18 cellular contexts compared by ENCODE assay signal in the genomic region with DNA sequence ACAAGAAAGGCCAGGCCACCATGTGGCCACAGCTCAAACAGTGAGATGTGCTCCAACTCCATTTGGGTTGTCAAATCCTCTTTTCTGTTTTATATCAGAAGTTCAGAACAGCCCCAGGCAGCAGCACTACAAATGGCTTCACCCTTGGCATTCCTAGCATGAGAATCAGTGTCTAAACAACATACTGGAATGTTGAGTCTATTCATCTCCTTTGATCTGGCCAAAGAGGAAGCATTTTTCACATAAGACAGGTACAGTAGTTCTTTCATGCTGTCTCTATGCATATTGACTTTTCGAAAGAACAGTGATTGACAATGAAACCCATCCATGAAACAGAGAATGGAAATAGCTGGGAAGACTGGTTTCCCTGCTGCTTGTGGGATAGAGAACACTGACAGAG.
A peak's percentile ranks its signal among the peaks of the same experiment; 100 is the strongest.
DNase-seq lines count a peak whose midpoint lies in the region; ATAC-seq and TF ChIP-seq lines count a peak whose summit lies in the region.
"Had no signal": no experiment of that assay in that cellular context is flagged by ENCODE, and none has a peak within 500 bp of the region (broad histone marks: within the 10 kb centered on the region; RNA-seq: fewer than 3 reads in every experiment).

No MANE protein-coding gene starts in this region.

- H3K4me3 ChIP-seq in fibroblast of villous mesenchyme (ENCODE audit: low read depth, low read length) = no peak overlapping the region
- H3K4me3 ChIP-seq: Peyer's patch, SJSA1 had no signal

- no peaks in the 10 kb centered on the region for H3K36me3 Mint-ChIP-seq in activated CD4-positive, alpha-beta T cell treated with anti-CD3 and anti-CD28 coated beads for 36 hours (ENCODE audit: low read depth)
- H3K36me3 Mint-ChIP-seq: CD14-positive monocyte had no signal

- DNase-seq in ELF-1 (ENCODE audit: low read depth, low spot score) (peak; percentile 75), fibroblast of villous mesenchyme (ENCODE audit: low read depth) (peak; percentile 16), renal cortical epithelial cell (ENCODE audit: low read depth) (peak; percentile 1), caudate nucleus (lab: John Stamatoyannopoulos, UW) (no peak), NCI-H69 (lab: John Stamatoyannopoulos, UW) (no peak)
- DNase-seq in activated CD4-positive, alpha-beta T cell treated with anti-CD3 and anti-CD28 coated beads for 36 hours = no peak
- DNase-seq: DMS79 treated with DMSO at 0.1 percent for 48 hours, H9, NCI-H1092, NCI-H1436 treated with DMSO at 0.1 percent for 48 hours, NCI-H2029, NCI-H2171, NCI-H526 treated with DMSO at 0.1 percent for 48 hours, Peyer's patch had no signal

- no peak for TF ChIP-seq CTCF in fibroblast of villous mesenchyme (IDR thresholded peaks at IDR 0.05; ENCODE audit: insufficient read depth, low read depth, low read length)

- no peaks in the 10 kb centered on the region for H3K9me3 Mint-ChIP-seq in activated CD4-positive, alpha-beta T cell treated with anti-CD3 and anti-CD28 coated beads for 36 hours (ENCODE audit: low read depth)
- H3K9me3 Mint-ChIP-seq: H9 had no signal

- no peaks in the 10 kb centered on the region for H3K27me3 Mint-ChIP-seq in activated CD4-positive, alpha-beta T cell treated with anti-CD3 and anti-CD28 coated beads for 36 hours

- H3K4me1 Mint-ChIP-seq in activated CD4-positive, alpha-beta T cell treated with anti-CD3 and anti-CD28 coated beads for 36 hours = no peaks in the 10 kb centered on the region
- H3K4me1 Mint-ChIP-seq: CD14-positive monocyte had no signal

- H3K27ac ChIP-seq in caudate nucleus (ENCODE audit: low read depth, low read length) = no peak overlapping the region
- H3K27ac ChIP-seq: KMS-11, Peyer's patch, SJSA1 had no signal

- H3K4me3 Mint-ChIP-seq in activated CD4-positive, alpha-beta T cell treated with anti-CD3 and anti-CD28 coated beads for 36 hours = no peak overlapping the region
- H3K4me3 Mint-ChIP-seq: CD14-positive monocyte, H9 had no signal

- intact Hi-C loops in activated CD4-positive, alpha-beta T cell treated with anti-CD3 and anti-CD28 coated beads for 36 hours (cut with DNase I, micrococcal nuclease) = loop anchor here in 1 of 2 experiments (10.0 kb wide), 1 partner anchor 175 kb away; no protein-coding TSS in a partner anchor

- H3K27ac Mint-ChIP-seq in activated CD4-positive, alpha-beta T cell treated with anti-CD3 and anti-CD28 coated beads for 36 hours = no peak overlapping the region
- H3K27ac Mint-ChIP-seq: CD14-positive monocyte had no signal

- ATAC-seq in SK-N-SH treated with all-trans-retinoic acid at 6 μM for 48 hours = peak; percentile 32; the same call in 1 of the 3 replicates
- no peak for ATAC-seq in activated CD4-positive, alpha-beta T cell treated with anti-CD3 and anti-CD28 coated beads for 36 hours

- CTCF ChIA-PET in activated CD4-positive, alpha-beta T cell treated with anti-CD3 and anti-CD28 coated beads for 36 hours (lab: Charles Lee) = no interaction called here

- POLR2A ChIA-PET in activated CD4-positive, alpha-beta T cell treated with anti-CD3 and anti-CD28 coated beads for 36 hours (lab: Charles Lee) = no interaction called here

TF ChIP-seq in SK-N-SH treated with all-trans-retinoic acid at 6 μM for 48 hours, 23 proteins besides CTCF, POLR2A, EP300 and RAD21:
- TF ChIP-seq ISL1 (CRISPR knock-in tag; IDR thresholded peaks at IDR 0.05) = peak; percentile 71
- TF ChIP-seq, protein P1, sequence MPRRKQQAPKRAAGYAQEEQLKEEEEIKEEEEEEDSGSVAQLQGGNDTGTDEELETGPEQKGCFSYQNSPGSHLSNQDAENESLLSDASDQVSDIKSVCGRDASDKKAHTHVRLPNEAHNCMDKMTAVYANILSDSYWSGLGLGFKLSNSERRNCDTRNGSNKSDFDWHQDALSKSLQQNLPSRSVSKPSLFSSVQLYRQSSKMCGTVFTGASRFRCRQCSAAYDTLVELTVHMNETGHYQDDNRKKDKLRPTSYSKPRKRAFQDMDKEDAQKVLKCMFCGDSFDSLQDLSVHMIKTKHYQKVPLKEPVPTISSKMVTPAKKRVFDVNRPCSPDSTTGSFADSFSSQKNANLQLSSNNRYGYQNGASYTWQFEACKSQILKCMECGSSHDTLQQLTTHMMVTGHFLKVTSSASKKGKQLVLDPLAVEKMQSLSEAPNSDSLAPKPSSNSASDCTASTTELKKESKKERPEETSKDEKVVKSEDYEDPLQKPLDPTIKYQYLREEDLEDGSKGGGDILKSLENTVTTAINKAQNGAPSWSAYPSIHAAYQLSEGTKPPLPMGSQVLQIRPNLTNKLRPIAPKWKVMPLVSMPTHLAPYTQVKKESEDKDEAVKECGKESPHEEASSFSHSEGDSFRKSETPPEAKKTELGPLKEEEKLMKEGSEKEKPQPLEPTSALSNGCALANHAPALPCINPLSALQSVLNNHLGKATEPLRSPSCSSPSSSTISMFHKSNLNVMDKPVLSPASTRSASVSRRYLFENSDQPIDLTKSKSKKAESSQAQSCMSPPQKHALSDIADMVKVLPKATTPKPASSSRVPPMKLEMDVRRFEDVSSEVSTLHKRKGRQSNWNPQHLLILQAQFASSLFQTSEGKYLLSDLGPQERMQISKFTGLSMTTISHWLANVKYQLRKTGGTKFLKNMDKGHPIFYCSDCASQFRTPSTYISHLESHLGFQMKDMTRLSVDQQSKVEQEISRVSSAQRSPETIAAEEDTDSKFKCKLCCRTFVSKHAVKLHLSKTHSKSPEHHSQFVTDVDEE (CRISPR knock-in tag; IDR thresholded peaks at IDR 0.05) = 0 out of 2 replicates have a peak, but pooled peaks have one; percentile 39
- TF ChIP-seq TCF4 (CRISPR knock-in tag; IDR thresholded peaks at IDR 0.05; ENCODE audit: borderline replicate concordance) = no peak

Comparison
In these comparisons a context has a peak if more than half of its experiments do, and no peak if none do; other contexts are left out.
1. DNase-seq: peak in ELF-1 (single experiment), fibroblast of villous mesenchyme (single experiment) and renal cortical epithelial cell (single experiment); none in caudate nucleus (0 of 61), activated CD4-positive, alpha-beta T cell treated with anti-CD3 and anti-CD28 coated beads for 36 hours (single experiment) and NCI-H69 (single experiment).